Comparison of ENCODE assay signal across 11 cellular contexts in the genomic region with DNA sequence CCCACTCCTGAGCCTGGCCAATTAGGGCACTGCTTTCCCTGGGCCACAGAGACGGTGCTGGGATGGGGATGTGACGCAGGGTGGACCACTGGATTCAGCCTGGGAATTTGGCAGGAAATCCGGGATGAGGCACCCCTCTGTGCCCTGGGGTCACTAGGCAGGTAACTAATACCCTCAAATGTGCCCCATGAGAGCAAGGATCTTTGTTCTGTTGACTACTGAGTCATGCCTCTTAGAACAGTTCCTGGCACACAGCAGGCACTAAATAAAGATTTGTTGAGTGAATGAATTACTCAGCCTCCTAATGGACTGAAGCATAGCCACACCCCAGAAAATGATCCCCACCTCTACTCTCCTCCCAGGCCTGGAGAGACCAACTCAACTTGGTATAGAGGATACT. TPM values are rescaled to one million over a fixed set of nuclear protein-coding genes. Genes with fewer than 3 reads are reported as not detected.
DNase-seq lines count a peak whose midpoint lies in the region; ATAC-seq and TF ChIP-seq lines count a peak whose summit lies in the region.
"Had no signal": no experiment of that assay in that cellular context is flagged by ENCODE, and none has a peak within 500 bp of the region (broad histone marks: within the 10 kb centered on the region; RNA-seq: fewer than 3 reads in every experiment).

No MANE protein-coding gene starts in this region.

- TF ChIP-seq CTCF in Calu3 (IDR thresholded peaks at IDR 0.05; ENCODE audit: unreplicated experiment) (no peak), fibroblast of lung (conservative IDR thresholded peaks at IDR 0.05 in 1 of 2, IDR thresholded peaks at IDR 0.05 in 1 of 2; ENCODE audit: low read depth in 1 of 2, low read length in 2 of 2) (no peak), osteoblast (IDR thresholded peaks at IDR 0.05; ENCODE audit: extremely low read depth, low read depth, low read length) (no peak)

- no peak overlapping the region for H3K9ac ChIP-seq in fibroblast of lung (ENCODE audit: insufficient read depth, low read length)

- H3K4me3 Mint-ChIP-seq in Calu3 (ENCODE audit: low read depth, unreplicated experiment): no peak overlapping the region

- H4K20me1 ChIP-seq in fibroblast of lung (ENCODE audit: control insufficient read depth, extremely low read depth, insufficient read depth, low read length) (no peaks in the 10 kb centered on the region), osteoblast (ENCODE audit: insufficient read depth, low read length) (peaks cover 16% of the 10 kb centered on the region)

- H3K36me3 ChIP-seq in fibroblast of lung (ENCODE audit: control insufficient read depth, insufficient read depth, low read length): no peaks in the 10 kb centered on the region
- no peaks in the 10 kb centered on the region for H3K36me3 ChIP-seq in osteoblast (ENCODE audit: insufficient read depth, low read length)

- H3K79me2 ChIP-seq in fibroblast of lung (ENCODE audit: control insufficient read depth, insufficient read depth, low read length) (no peaks in the 10 kb centered on the region), osteoblast (ENCODE audit: insufficient read depth, low read length) (peaks cover 29% of the 10 kb centered on the region)

- H3K4me1 ChIP-seq in fibroblast of lung (ENCODE audit: control insufficient read depth, extremely low read depth, insufficient read depth, low read length): peaks cover 4% of the 10 kb centered on the region
- peaks cover 9% of the 10 kb centered on the region for H3K4me1 ChIP-seq in osteoblast (ENCODE audit: insufficient read depth, low read length)

- peaks cover 31% of the 10 kb centered on the region for H3K4me1 Mint-ChIP-seq in Calu3 (ENCODE audit: low read depth, unreplicated experiment)

- CTCF ChIA-PET in Calu3 (lab: Charles Lee): no interaction called here

- H3K27ac Mint-ChIP-seq in Calu3 (ENCODE audit: unreplicated experiment): peak overlapping the region; percentile 72

- DNase-seq in Calu3 (peak; percentile 60), RKO (ENCODE audit: low spot score) (peak; percentile 56), fibroblast of lung (ENCODE audit: low read depth in 2 of 2) (peak; percentile 73 to 79), osteoblast (ENCODE audit: insufficient read length, low spot score, missing footprints) (peak; percentile 86), NCI-H2227 treated with DMSO at 0.1 percent for 48 hours (lab: John Stamatoyannopoulos, UW) (no peak), epidermal melanocyte (ENCODE audit: insufficient read length, low spot score) (no peak), NCI-H345 treated with DMSO at 0.1 percent for 48 hours (lab: John Stamatoyannopoulos, UW; ENCODE audit: unreplicated experiment) (no peak)
- DNase-seq: activated effector memory CD4-positive, alpha-beta T cell treated with Interleukin-2 at 50 U/mL for 16 hours; NCI-H1105; OCI-M1 had no signal

- no peak overlapping the region for H3K4me3 ChIP-seq in fibroblast of lung (replicated peaks in 1 of 4; ENCODE audit: control extremely low read depth in 1 of 4, insufficient read depth in 1 of 4, low read depth in 3 of 4, low read length in 4 of 4)
- no peak overlapping the region for H3K4me3 ChIP-seq in osteoblast (ENCODE audit: insufficient read depth, low read length)

- no peak overlapping the region for H3K4me2 ChIP-seq in fibroblast of lung (ENCODE audit: extremely low read depth, insufficient read depth, low read length)
- no peak overlapping the region for H3K4me2 ChIP-seq in osteoblast (ENCODE audit: insufficient read depth, low read length)

- no TSS peak for BruUV-seq in Calu3 (replicated peaks; lab: Mats Ljungman, UMichigan)

- H3K9me3 Mint-ChIP-seq in Calu3 (ENCODE audit: low read depth, unreplicated experiment): no peaks in the 10 kb centered on the region

- H3K27me3 ChIP-seq in fibroblast of lung (ENCODE audit: control insufficient read depth, insufficient read depth, low read length) (no peaks in the 10 kb centered on the region), osteoblast (ENCODE audit: insufficient read depth, low read length) (no peaks in the 10 kb centered on the region)

- H3K9me3 ChIP-seq in fibroblast of lung (ENCODE audit: control insufficient read depth, insufficient read depth, low read depth, low read length): no peaks in the 10 kb centered on the region
- H3K9me3 ChIP-seq in osteoblast (ENCODE audit: low read depth, low read length): no peaks in the 10 kb centered on the region

- H2AFZ ChIP-seq in fibroblast of lung (ENCODE audit: low read length): no peak overlapping the region
- no peak overlapping the region for H2AFZ ChIP-seq in osteoblast (ENCODE audit: low read length)

- H3K27ac ChIP-seq in fibroblast of lung (ENCODE audit: insufficient read depth, low read length): peak overlapping the region; percentile 58
- peak overlapping the region; percentile 60 for H3K27ac ChIP-seq in osteoblast (ENCODE audit: low read depth, low read length)

- H3K36me3 Mint-ChIP-seq in Calu3 (ENCODE audit: insufficient read depth, unreplicated experiment): peaks cover 20% of the 10 kb centered on the region

- intact Hi-C loops in Calu3 (cut with micrococcal nuclease; ENCODE audit: unreplicated experiment): no loop called here

- no peak for ATAC-seq in HG03439 (IDR thresholded peaks at IDR 0.05; ENCODE audit: unreplicated experiment)

- no peaks in the 10 kb centered on the region for H3K27me3 Mint-ChIP-seq in Calu3 (ENCODE audit: unreplicated experiment)

RNA-seq across cellular contexts. Expression of a gene that starts 15.9 kb away (rescaled TPM):
- total RNA-seq in Calu3 (2022) (14.2 and 17.1 TPM in 2 replicates), fibroblast of lung (3.1 and 3.8 TPM in 2 replicates), osteoblast (7.1 and 7.6 TPM in 2 replicates)
- 8.3 and 11.3 TPM in 2 replicates for polyA plus RNA-seq in fibroblast of lung
- polyA plus RNA-seq in fibroblast of lung (2012): 6.9 and 8.6 TPM in 2 replicates
- polyA minus RNA-seq in fibroblast of lung (ENCODE audit: low replicate concordance): 13.6 and 30.8 TPM in 2 replicates

RNA-seq across cellular contexts. Expression of a gene that starts 33.3 kb away (rescaled TPM):
- not detected in 2 replicates for total RNA-seq in Calu3 (2022)
- under 0.01 TPM in 1 of 2 replicates, not detected in the other for total RNA-seq in fibroblast of lung
- polyA plus RNA-seq in fibroblast of lung: 0.47 and 0.58 TPM in 2 replicates
- 0.39 and 0.56 TPM in 2 replicates for polyA plus RNA-seq in fibroblast of lung (2012)
- polyA minus RNA-seq in fibroblast of lung (ENCODE audit: low replicate concordance): 0.78 TPM in 1 of 2 replicates, not detected in the other
- not detected in 2 replicates for total RNA-seq in osteoblast

Comparison
In these comparisons a context has a peak if more than half of its experiments do, and no peak if none do; other contexts are left out.
1. DNase-seq: peak in Calu3 (single experiment), RKO (single experiment), fibroblast of lung (2 of 2) and osteoblast (single experiment); none in NCI-H2227 treated with DMSO at 0.1 percent for 48 hours (single experiment), epidermal melanocyte (single experiment) and NCI-H345 treated with DMSO at 0.1 percent for 48 hours (single experiment).